In genomic region chr4:150343796-150344195, GRCh38 we compare ENCODE assay signal across 1 cellular context.
TF ChIP-seq lines count a peak whose summit lies in the region.

No MANE protein-coding gene starts in this region.

TF ChIP-seq in IMR-90, 13 proteins besides CTCF, POLR2A, EP300 and RAD21 (continued from another document):
- no peak for TF ChIP-seq NFE2L2 (IDR thresholded peaks at IDR 0.05; ENCODE audit: low read depth, low read length)
- TF ChIP-seq RCOR1 (IDR thresholded peaks at IDR 0.05; ENCODE audit: insufficient replicate concordance, low read length): no peak
- no peak for TF ChIP-seq BHLHE40 (IDR thresholded peaks at IDR 0.05; ENCODE audit: low read depth, low read length)
- TF ChIP-seq CHD1 (IDR thresholded peaks at IDR 0.05; ENCODE audit: low read depth, low read length): no peak
- TF ChIP-seq FOS (IDR thresholded peaks at IDR 0.05; ENCODE audit: low read depth, low read length): no peak
- no peak for TF ChIP-seq SMC3 (IDR thresholded peaks at IDR 0.05; ENCODE audit: low read depth, low read length)
TF ChIP-seq in IMR-90: peak in this region for 0.
